Comparison of ENCODE assay signal across 9 cellular contexts in genomic region chr22:44667829-44668189, GRCh38. TPM values are rescaled to one million over a fixed set of nuclear protein-coding genes. Genes with fewer than 3 reads are reported as not detected.
DNase-seq lines count a peak whose midpoint lies in the region; ATAC-seq, FAIRE-seq and TF ChIP-seq lines count a peak whose summit lies in the region.
"Had no signal": no experiment of that assay in that cellular context is flagged by ENCODE, and none has a peak within 500 bp of the region (broad histone marks: within the 10 kb centered on the region; RNA-seq: fewer than 3 reads in every experiment).

No MANE protein-coding gene starts in this region.

- H3K36me3 ChIP-seq in GM12878 (ENCODE audit: control insufficient read depth in 2 of 2, insufficient read depth in 2 of 2, low read length in 1 of 2) (no peaks in the 10 kb centered on the region), muscle layer of duodenum (ENCODE audit: control insufficient read depth in 1 of 2, insufficient read depth in 2 of 2, low read length in 2 of 2) (no peaks in the 10 kb centered on the region), thymus (ENCODE audit: control insufficient read depth, insufficient read depth) (no peaks in the 10 kb centered on the region)

- no peak for TF ChIP-seq EP300 in GM12878 (IDR thresholded peaks at IDR 0.05; ENCODE audit: borderline replicate concordance in 1 of 2, control insufficient read depth in 1 of 2, low read depth in 2 of 2, low read length in 2 of 2)

- FAIRE-seq in GM12878 (lab: Jason Lieb, UNC) = no peak
- FAIRE-seq: endometrium had no signal

- TF ChIP-seq CTCF in VCaP (conservative IDR thresholded peaks at IDR 0.05) (no peak), GM12878 (IDR thresholded peaks at IDR 0.05 in 2 of 3, conservative IDR thresholded peaks at IDR 0.05 in 1 of 3; ENCODE audit: control insufficient read depth in 2 of 3, extremely low read depth in 1 of 3, insufficient read depth in 1 of 3, low read depth in 3 of 3, low read length in 3 of 3) (no peak), GM13976 (IDR thresholded peaks at IDR 0.05; ENCODE audit: borderline replicate concordance, control extremely low read depth, extremely low read depth, insufficient read depth, missing control alignments) (no peak)

- RAD21 ChIA-PET in GM12878 (lab: Charles Lee; ENCODE audit: unreplicated experiment) = no interaction called here

- H3K79me2 ChIP-seq in GM12878 (ENCODE audit: control insufficient read depth, insufficient read depth, low read length) = no peaks in the 10 kb centered on the region

- no peak overlapping the region for H3K4me3 ChIP-seq in GM12878
- H3K4me3 ChIP-seq in muscle layer of duodenum (ENCODE audit: low read depth in 1 of 2, low read length in 2 of 2) = peak overlapping the region; percentile 21 to 62
- H3K4me3 ChIP-seq in thymus (ENCODE audit: low read length) = no peak overlapping the region

- H3K4me2 ChIP-seq in GM12878 (ENCODE audit: control insufficient read depth, insufficient read depth) = no peak overlapping the region

- no peak overlapping the region for H2AFZ ChIP-seq in GM12878 (ENCODE audit: control insufficient read depth, low read depth, low read length)

- H3K9me3 ChIP-seq in GM12878 (replicated peaks; ENCODE audit: control insufficient read depth, insufficient read depth, low read length) = no peaks in the 10 kb centered on the region
- H3K9me3 ChIP-seq in muscle layer of duodenum (ENCODE audit: control insufficient read depth in 1 of 2, low read length in 2 of 2) = no peaks in the 10 kb centered on the region
- no peaks in the 10 kb centered on the region for H3K9me3 ChIP-seq in thymus (ENCODE audit: control insufficient read depth)

- in situ Hi-C loops in GM12878 (cut with MboI) = no loop called here
- in situ Hi-C loops in GM13976 (cut with MboI; ENCODE audit: low sequenced_read_pairs, unreplicated experiment) = no loop called here

- DNase-seq in GM12878 (ENCODE audit: low read depth, low spot score) (no peak), GM13976 (ENCODE audit: low spot score) (no peak), iPS-NIHi11 (ENCODE audit: low spot score) (no peak), dedifferentiated amniotic fluid mesenchymal stem cell (ENCODE audit: extremely low spot score) (no peak), NCI-H2081 treated with DMSO at 0.1 percent for 48 hours (lab: John Stamatoyannopoulos, UW) (no peak)

- H3K27ac ChIP-seq in VCaP = peak overlapping the region; percentile 84
- H3K27ac ChIP-seq in GM12878 (ENCODE audit: control insufficient read depth, insufficient read depth) = no peak overlapping the region
- no peak overlapping the region for H3K27ac ChIP-seq in muscle layer of duodenum (ENCODE audit: low read length)
- H3K27ac ChIP-seq in thymus (ENCODE audit: low read depth) = peak overlapping the region; percentile 66

- H3K27me3 ChIP-seq in GM12878 (replicated peaks in 1 of 2; ENCODE audit: control insufficient read depth in 2 of 2, insufficient read depth in 2 of 2, low read length in 1 of 2) (peaks cover 1 to 10% of the 10 kb centered on the region in 2 experiments), muscle layer of duodenum (ENCODE audit: low read depth, low read length) (no peaks in the 10 kb centered on the region), thymus (ENCODE audit: control insufficient read depth, insufficient read depth) (peaks cover 23% of the 10 kb centered on the region)

- POLR2A ChIA-PET in GM12878 (lab: Charles Lee) = no interaction called here

- TF ChIP-seq POLR2A in GM12878 (IDR thresholded peaks at IDR 0.05; ENCODE audit: low read depth, low read length) = no peak

- SMC1A ChIA-PET in GM12878 (lab: Charles Lee; ENCODE audit: uncharacterized antibody, unreplicated experiment) = no interaction called here

- CTCF ChIA-PET in GM12878 (lab: Yijun Ruan, JAX) = no interaction called here

- H4K20me1 ChIP-seq in GM12878 (ENCODE audit: control insufficient read depth, insufficient read depth) = no peaks in the 10 kb centered on the region

- intact Hi-C loops in GM12878 (cut with micrococcal nuclease; ENCODE audit: unreplicated experiment) = no loop called here

- TF ChIP-seq RAD21 in GM12878 (IDR thresholded peaks at IDR 0.05; ENCODE audit: insufficient read depth, low read depth, low read length) = no peak

- H3K4me1 ChIP-seq in GM12878 (ENCODE audit: control insufficient read depth, insufficient read depth, low read length) (peaks cover 5% of the 10 kb centered on the region; the same call in 1 of the 2 replicates), muscle layer of duodenum (ENCODE audit: control insufficient read depth in 1 of 2, insufficient read depth in 2 of 2, low read length in 2 of 2) (peaks cover 0 to 12% of the 10 kb centered on the region in 2 donors), thymus (ENCODE audit: control insufficient read depth, insufficient read depth, low read length) (peaks cover 6% of the 10 kb centered on the region)

- under 1% methylated on average over 8 of the region's 8 CpGs for WGBS in GM12878 (ENCODE audit: insufficient coverage, insufficient replicate concordance, low lambda C conversion rate, missing lambda C conversion rate)
- 21% methylated on average over 8 of the region's 8 CpGs for WGBS in thymus

- no TSS peak for BruUV-seq in GM12878 (replicated peaks; lab: Mats Ljungman, UMichigan)

- no peak overlapping the region for H3K9ac ChIP-seq in GM12878 (ENCODE audit: control insufficient read depth, insufficient read depth, low read length)

- peak; percentile 8; the same call in 2 of the 3 replicates for ATAC-seq in GM12878

TF ChIP-seq in GM12878, 131 proteins besides CTCF, POLR2A, EP300 and RAD21 (continues in another document):
- TF ChIP-seq NFXL1 (IDR thresholded peaks at IDR 0.05; ENCODE audit: borderline replicate concordance) (no peak), SPI1 (IDR thresholded peaks at IDR 0.05; ENCODE audit: borderline replicate concordance, insufficient read depth, low read depth, low read length) (no peak), GABPA (IDR thresholded peaks at IDR 0.05; ENCODE audit: low read depth) (no peak), HSF1 (IDR thresholded peaks at IDR 0.05; ENCODE audit: low read depth, low read length) (no peak), ZSCAN29 (IDR thresholded peaks at IDR 0.05) (no peak), CEBPB (IDR thresholded peaks at IDR 0.05; ENCODE audit: borderline replicate concordance in 1 of 2, low read depth in 2 of 2, low read length in 2 of 2) (no peak), CEBPZ (IDR thresholded peaks at IDR 0.05; ENCODE audit: low read depth, low read length) (no peak), ZNF274 (IDR thresholded peaks at IDR 0.05; ENCODE audit: insufficient read depth, insufficient read length) (no peak), ATF7 (IDR thresholded peaks at IDR 0.05; ENCODE audit: low read depth) (no peak), POLR2AphosphoS2 (IDR thresholded peaks at IDR 0.05; ENCODE audit: low read depth, low read length) (no peak)

RNA-seq across cellular contexts. Expression of gene PRR5, which starts 34.2 kb away (rescaled TPM):
- 8.9 and 12.5 TPM in 2 replicates for total RNA-seq in GM12878 (2013; cell fraction: nucleolus; rRNA removed)
- 0.54 and 1.6 TPM in 2 replicates for total RNA-seq in GM12878 (2014; rRNA removed)
- total RNA-seq in GM12878 (2014; rRNA removed; fragmentation: Illumina TruSeq; extraction: Trizol) = 0.89 and 0.92 TPM in 2 replicates
- 4.5 and 5.3 TPM in 2 replicates for total RNA-seq in GM12878 (2021)
- 0.21 TPM for polyA plus RNA-seq in GM12878 (2011; ENCODE audit: low read depth)
- 4.7 and 9.4 TPM in 2 replicates for polyA plus RNA-seq in GM12878 (2011; rRNA removed)
- 12.9 and 16.4 TPM in 2 replicates for polyA plus RNA-seq in GM12878 (2011; cell fraction: cytosol; rRNA removed)
- 50.2 TPM in 2 replicates for polyA plus RNA-seq in GM12878 (2011; cell fraction: nucleus; rRNA removed)
- polyA plus RNA-seq in GM12878 (2012) = 1.5 and 1.6 TPM in 2 replicates
- 0.59 TPM in 1 of 2 replicates, not detected in the other for polyA plus RNA-seq in GM12878 (2014; fragmentation: Illumina TruSeq; extraction: Trizol)
- polyA plus RNA-seq in GM12878 (2014; fragmentation: Nextera tagmentation; extraction: Ambion mirVana) = under 1 TPM; 0.03 to 0.13 TPM
- polyA plus RNA-seq in GM12878 (2014; rRNA removed) = 2.9 TPM in 2 replicates
- 1 to 10 TPM; 1.3 to 1.8 TPM for polyA plus RNA-seq in GM12878 (2016; fragmentation: Nextera tagmentation; extraction: Ambion mirVana)
- polyA minus RNA-seq in GM12878 (2011; rRNA and poly(A)+ RNA removed) = 15.9 and 21.4 TPM in 2 replicates
- 7.8 and 9.0 TPM in 2 replicates for polyA minus RNA-seq in GM12878 (2011; cell fraction: cytosol; rRNA and poly(A)+ RNA removed)
- 15.1 and 24.5 TPM in 2 replicates for polyA minus RNA-seq in GM12878 (2011; cell fraction: nucleus; rRNA and poly(A)+ RNA removed)
- 16.2 TPM for polyA plus RNA-seq in thymus

Comparison
In these comparisons a context has a peak if more than half of its experiments do, and no peak if none do; other contexts are left out.
1. H3K27ac ChIP-seq: peak in VCaP (single experiment) and thymus (single experiment); none in GM12878 (single experiment) and muscle layer of duodenum (single experiment).
2. H3K4me3 ChIP-seq: peak in muscle layer of duodenum (2 of 2); none in GM12878 (single experiment) and thymus (single experiment).